Comparison of ENCODE assay signal across 8 cellular contexts in the genomic region with DNA sequence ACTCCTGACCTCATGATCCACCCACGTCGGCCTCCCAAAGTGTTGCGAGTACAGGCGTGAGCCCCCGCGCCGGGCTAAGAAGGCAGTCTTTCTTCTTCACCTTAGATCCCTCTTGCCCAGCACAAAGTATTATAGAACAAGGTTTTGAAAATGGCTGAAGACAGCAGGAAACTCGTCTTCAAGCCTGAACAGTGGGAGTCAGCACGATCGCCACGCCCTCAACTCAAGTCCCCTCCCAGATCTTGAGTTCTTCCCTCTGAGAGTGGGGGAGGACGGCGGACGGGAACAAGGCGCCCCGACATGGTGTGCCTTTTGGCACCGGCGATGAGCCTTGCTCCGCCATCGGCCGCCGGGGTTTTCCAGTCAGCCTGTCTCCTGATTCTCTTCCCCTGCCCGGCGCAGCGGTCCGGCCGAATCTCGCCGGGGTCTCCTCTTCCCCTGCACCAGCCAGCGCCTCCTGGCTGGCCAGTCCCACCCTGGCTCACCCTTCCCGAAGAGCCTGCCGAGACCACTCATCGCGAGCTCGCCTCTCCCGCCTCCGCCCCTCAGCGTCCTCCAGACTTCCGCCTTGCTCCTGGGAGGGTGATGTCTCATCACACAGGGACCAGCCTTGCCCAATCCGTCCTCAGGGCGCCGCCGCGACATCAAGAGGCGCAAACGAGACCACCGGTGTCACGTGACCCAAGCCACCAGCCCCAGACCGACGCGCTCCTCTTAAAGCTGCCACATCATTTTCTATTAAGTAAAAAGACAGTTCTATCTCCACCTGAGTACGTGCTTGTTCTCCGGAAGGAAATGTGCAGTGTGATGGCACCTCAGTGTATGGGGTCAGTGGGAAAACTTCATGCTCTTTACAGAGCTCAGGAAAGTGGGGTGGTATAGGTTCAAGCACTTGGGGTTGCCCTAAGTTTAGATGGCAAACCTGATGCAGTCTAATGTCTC. TPM values are rescaled to one million over a fixed set of nuclear protein-coding genes. Genes with fewer than 3 reads are reported as not detected.
A peak's percentile ranks its signal among the peaks of the same experiment; 100 is the strongest.
DNase-seq lines count a peak whose midpoint lies in the region; ATAC-seq, FAIRE-seq and TF ChIP-seq lines count a peak whose summit lies in the region.

A gene with protein sequence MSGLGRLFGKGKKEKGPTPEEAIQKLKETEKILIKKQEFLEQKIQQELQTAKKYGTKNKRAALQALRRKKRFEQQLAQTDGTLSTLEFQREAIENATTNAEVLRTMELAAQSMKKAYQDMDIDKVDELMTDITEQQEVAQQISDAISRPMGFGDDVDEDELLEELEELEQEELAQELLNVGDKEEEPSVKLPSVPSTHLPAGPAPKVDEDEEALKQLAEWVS (minus strand): TSS at position 565 of the 942 bp plus-strand sequence. CDS start 49 bp downstream, at position 516.

- no peaks in the 10 kb centered on the region for H3K27me3 Mint-ChIP-seq in activated T-cell treated with anti-CD3 and anti-CD28 coated beads, Interleukin-2, amount 50 U/mL, for 72 hours (ENCODE audit: low read depth)

- H3K27ac ChIP-seq in KOPT-K1 (ENCODE audit: low read depth, low read length, poor library complexity, severe bottlenecking) = peak within 1 kb of the TSS; percentile 88
- peak within 1 kb of the TSS; percentile 92 to 99 (median 96) for H3K27ac ChIP-seq in esophagus muscularis mucosa (replicated peaks in 1 of 4)
- peak within 1 kb of the TSS; percentile 97 for H3K27ac ChIP-seq in muscle layer of duodenum (ENCODE audit: low read length)

- peak; percentile 89 for TF ChIP-seq POLR2A in esophagus muscularis mucosa (IDR thresholded peaks at IDR 0.05; ENCODE audit: low read depth)

- DNase-seq in DMS79 (lab: John Stamatoyannopoulos, UW) (peak; percentile 100), RCC 7860 (ENCODE audit: low spot score) (peak; percentile 88), esophagus muscularis mucosa (ENCODE audit: extremely low spot score) (peak; percentile 100)
- peak; percentile 96 to 98 for DNase-seq in activated T-cell treated with anti-CD3 and anti-CD28 coated beads, Interleukin-2, amount 50 U/mL, for 72 hours
- DNase-seq in stimulated activated CD8-positive, alpha-beta memory T cell treated with anti-CD3 and anti-CD28 coated beads, Interleukin-7, amount 100 ng/mL, for 4 hours (ENCODE audit: low read depth in 2 of 2) = peak; percentile 96

- H3K4me1 ChIP-seq in esophagus muscularis mucosa = peaks cover 26 to 56% (median 43%) of the 10 kb centered on the region in 4 donors
- H3K4me1 ChIP-seq in muscle layer of duodenum (ENCODE audit: control insufficient read depth in 1 of 2, insufficient read depth in 2 of 2, low read length in 2 of 2) = peaks cover 7 to 26% of the 10 kb centered on the region in 2 donors

- H3K4me3 ChIP-seq in esophagus muscularis mucosa (peak within 1 kb of the TSS; percentile 75 to 97 (median 81)), muscle layer of duodenum (ENCODE audit: low read depth in 1 of 2, low read length in 2 of 2) (peak within 1 kb of the TSS; percentile 69 to 71)

- H3K36me3 Mint-ChIP-seq in activated T-cell treated with anti-CD3 and anti-CD28 coated beads, Interleukin-2, amount 50 U/mL, for 72 hours (ENCODE audit: insufficient read depth in 2 of 2) = peaks cover 13 to 19% of the 10 kb centered on the region in 2 donors

- 1% methylated on average over 21 of the region's 53 CpGs for WGBS in esophagus muscularis mucosa

- intact Hi-C loops in esophagus muscularis mucosa (cut with DNase I) = loop anchor here (2.0 kb wide), 1 partner anchor 18 kb away; a partner anchor contains a TSS

- FAIRE-seq in RCC 7860 (lab: Jason Lieb, UNC) = no peak

- H3K4me3 Mint-ChIP-seq in activated T-cell treated with anti-CD3 and anti-CD28 coated beads, Interleukin-2, amount 50 U/mL, for 72 hours = peak within 1 kb of the TSS; percentile 79 to 91

- H3K27me3 ChIP-seq in esophagus muscularis mucosa (peaks cover 0 to 6% (median 0%) of the 10 kb centered on the region in 4 donors), muscle layer of duodenum (ENCODE audit: low read depth, low read length) (no peaks in the 10 kb centered on the region)

- H3K36me3 ChIP-seq in KOPT-K1 (ENCODE audit: insufficient read depth, low read length) = peaks cover 50% of the 10 kb centered on the region
- H3K36me3 ChIP-seq in esophagus muscularis mucosa = peaks cover 12 to 50% (median 44%) of the 10 kb centered on the region in 4 donors
- H3K36me3 ChIP-seq in muscle layer of duodenum (ENCODE audit: control insufficient read depth in 1 of 2, insufficient read depth in 2 of 2, low read length in 2 of 2) = peaks cover 26 to 31% of the 10 kb centered on the region in 2 donors

- no peaks in the 10 kb centered on the region for H3K9me3 ChIP-seq in KOPT-K1 (ENCODE audit: insufficient read depth, low read length, poor library complexity, severe bottlenecking)
- no peaks in the 10 kb centered on the region for H3K9me3 ChIP-seq in esophagus muscularis mucosa
- H3K9me3 ChIP-seq in muscle layer of duodenum (ENCODE audit: control insufficient read depth in 1 of 2, low read length in 2 of 2) = no peaks in the 10 kb centered on the region

- H3K27ac Mint-ChIP-seq in activated T-cell treated with anti-CD3 and anti-CD28 coated beads, Interleukin-2, amount 50 U/mL, for 72 hours = peak within 1 kb of the TSS; percentile 93

- ATAC-seq in GM21786 (IDR thresholded peaks at IDR 0.05; ENCODE audit: unreplicated experiment) = peak; percentile 84
- ATAC-seq in activated T-cell treated with anti-CD3 and anti-CD28 coated beads, Interleukin-2, amount 50 U/mL, for 72 hours (replicated peaks in 1 of 2) = peak; percentile 86 to 88

- peaks cover 58% of the 10 kb centered on the region for H3K4me1 Mint-ChIP-seq in activated T-cell treated with anti-CD3 and anti-CD28 coated beads, Interleukin-2, amount 50 U/mL, for 72 hours (ENCODE audit: low read depth)

- H3K9me3 Mint-ChIP-seq in activated T-cell treated with anti-CD3 and anti-CD28 coated beads, Interleukin-2, amount 50 U/mL, for 72 hours = no peaks in the 10 kb centered on the region

- TF ChIP-seq CTCF in esophagus muscularis mucosa (IDR thresholded peaks at IDR 0.05) = peak in 1 of 3 experiments; percentile 26

- no peak for TF ChIP-seq EP300 in esophagus muscularis mucosa (IDR thresholded peaks at IDR 0.05)

RNA-seq across cellular contexts. Expression of the gene that starts here (rescaled TPM):
- 100 to 1,000 TPM; 105 to 119 TPM for total RNA-seq in activated T-cell treated with anti-CD3 and anti-CD28 coated beads, Interleukin-2, amount 50 U/mL, for 72 hours
- 100 to 1,000 TPM in 2 of 4 donors, 10 to 100 TPM in 2; 75.4 to 135 (median 94.9) TPM for total RNA-seq in esophagus muscularis mucosa

Comparison
In these comparisons a context has a peak if more than half of its experiments do, and no peak if none do; other contexts are left out.
1. Peak in every context shown above with its lines: DNase-seq, ATAC-seq, H3K4me3 ChIP-seq and H3K27ac ChIP-seq.